11 cellular contexts compared by ENCODE assay signal in the genomic region with DNA sequence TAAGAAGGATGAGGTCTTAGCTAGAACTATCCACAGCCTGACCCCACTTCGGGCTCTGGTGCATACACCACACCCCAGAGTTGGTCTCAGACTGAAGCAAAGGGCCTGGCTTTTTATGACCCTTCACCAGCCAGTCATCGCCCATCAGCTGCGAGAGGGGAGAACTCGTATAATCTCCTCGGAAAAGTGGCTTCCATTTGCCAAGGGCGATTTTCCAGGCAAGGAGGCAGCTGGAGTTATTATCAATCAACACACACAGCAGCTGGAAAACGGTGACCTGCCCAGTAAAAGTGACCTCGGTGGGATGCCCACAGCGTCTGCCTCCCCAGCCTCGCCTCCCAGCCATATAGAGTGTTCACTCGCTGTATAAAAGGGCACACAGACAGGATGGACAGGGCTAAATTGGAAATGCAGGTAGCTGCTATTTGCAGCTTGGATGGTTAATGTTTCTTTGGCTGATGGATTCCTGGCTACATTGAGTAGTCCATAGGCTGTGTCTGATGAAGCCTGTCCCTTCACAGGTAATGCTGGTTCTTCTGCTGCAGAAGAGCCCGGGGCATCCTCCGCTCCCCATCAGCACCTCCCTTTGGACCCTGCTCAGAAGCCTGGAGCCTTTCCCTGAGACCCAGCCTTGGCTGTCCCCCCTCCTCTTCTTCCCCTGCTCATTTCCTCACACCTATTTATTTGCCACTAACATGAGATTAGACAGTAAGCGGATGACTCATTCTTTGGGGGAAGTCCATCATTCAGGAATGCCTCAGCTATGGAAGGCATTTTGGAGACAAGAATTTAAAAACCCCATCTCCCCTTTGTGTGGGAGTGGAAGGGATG. TPM values are rescaled to one million over a fixed set of nuclear protein-coding genes. Genes with fewer than 3 reads are reported as not detected.
DNase-seq lines count a peak whose midpoint lies in the region; ATAC-seq, FAIRE-seq and TF ChIP-seq lines count a peak whose summit lies in the region.
"Had no signal": no experiment of that assay in that cellular context is flagged by ENCODE, and none has a peak within 500 bp of the region (broad histone marks: within the 10 kb centered on the region; RNA-seq: fewer than 3 reads in every experiment).

No MANE protein-coding gene starts in this region.

- H2BK12ac ChIP-seq in H1 (ENCODE audit: low read depth, low read length), result no peak overlapping the region

- H4K8ac ChIP-seq in H1 (ENCODE audit: extremely low read depth, insufficient read depth, low read length), result no peak overlapping the region
- no peak overlapping the region for H4K8ac ChIP-seq in mesendoderm (ENCODE audit: low read depth, low read length)

- H3K23ac ChIP-seq in H1 (ENCODE audit: insufficient read length) (no peak overlapping the region), mesendoderm (ENCODE audit: low read length) (no peak overlapping the region)

- no peaks in the 10 kb centered on the region for H3K27me3 Mint-ChIP-seq in T-helper 17 cell

- H3K79me1 ChIP-seq in H1 (ENCODE audit: low read depth, low read length) (no peaks in the 10 kb centered on the region), mesendoderm (ENCODE audit: low read length) (no peaks in the 10 kb centered on the region)

- H2BK120ac ChIP-seq in H1 (replicated peaks; ENCODE audit: low read depth, low read length), result no peak overlapping the region
- no peak overlapping the region for H2BK120ac ChIP-seq in mesendoderm (ENCODE audit: low read depth, low read length)

- DNase-seq in COLO829 (ENCODE audit: low spot score) (peak; percentile 61), MG63 (peak; percentile 21), H1 (ENCODE audit: low read depth in 1 of 2, low spot score in 2 of 2) (peak in 1 of 2 experiments; percentile 15), mesendoderm (peak; percentile 93), T-helper 17 cell (no peak)
- no peak for DNase-seq in activated CD4-positive, alpha-beta T cell treated with anti-CD3 and anti-CD28 coated beads, Interleukin-2, amount 50 U/mL, for 48 hours
- DNase-seq: activated gamma-delta T cell treated with Interleukin-2 at 50 U/mL for 16 hours, DMS79, natural killer cell had no signal

- H3K56ac ChIP-seq in H1 (replicated peaks; ENCODE audit: insufficient read length, low read depth, low read length) (no peak overlapping the region), mesendoderm (ENCODE audit: low read length) (no peak overlapping the region)

- H2BK5ac ChIP-seq in H1 (ENCODE audit: low read depth, low read length) (no peak overlapping the region), mesendoderm (ENCODE audit: low read length) (no peak overlapping the region)

- H3K4me1 ChIP-seq in H1 (replicated peaks in 1 of 4; ENCODE audit: control insufficient read depth in 3 of 4, insufficient read depth in 4 of 4, low read length in 3 of 4) (no peaks in the 10 kb centered on the region), mesendoderm (ENCODE audit: control insufficient read depth, low read depth, low read length) (peaks cover 6% of the 10 kb centered on the region)

- H2AFZ ChIP-seq in H1 (ENCODE audit: low read length), result no peak overlapping the region

- H3K4ac ChIP-seq in H1 (replicated peaks; ENCODE audit: insufficient read length, low read depth, low read length) (no peak overlapping the region), mesendoderm (ENCODE audit: low read depth, low read length) (no peak overlapping the region)

- no peaks in the 10 kb centered on the region for H3K9me3 ChIP-seq in MG63
- no peaks in the 10 kb centered on the region for H3K9me3 ChIP-seq in H1 (ENCODE audit: insufficient read depth in 2 of 2, low read depth in 1 of 2, low read length in 1 of 2)
- H3K9me3 ChIP-seq in T-helper 17 cell (ENCODE audit: control insufficient read depth, low read length, poor library complexity, severe bottlenecking), result no peaks in the 10 kb centered on the region

- CTCF ChIA-PET in H1 (lab: Charles Lee; ENCODE audit: partially characterized antibody), result interaction anchor here (0.6 to 1.8 kb wide), 6 partner anchors 8 to 801 kb away, joined by 3 to 4 read pairs (median 4); no protein-coding TSS in a partner anchor

- H3K4me2 ChIP-seq in H1 (ENCODE audit: insufficient read depth in 1 of 2, low read depth in 2 of 2, low read length in 2 of 2) (no peak overlapping the region), mesendoderm (ENCODE audit: low read length) (no peak overlapping the region)

- TF ChIP-seq EP300 in H1 (IDR thresholded peaks at IDR 0.05; ENCODE audit: borderline replicate concordance in 1 of 2, low read depth in 2 of 2, low read length in 2 of 2), result no peak

- H3K36me3 ChIP-seq in MG63 (no peaks in the 10 kb centered on the region), H1 (ENCODE audit: control insufficient read depth in 2 of 4, insufficient read depth in 4 of 4, low read length in 3 of 4) (no peaks in the 10 kb centered on the region; a peak in 1 of 8 replicates), mesendoderm (ENCODE audit: control insufficient read depth, insufficient read depth, low read length) (no peaks in the 10 kb centered on the region)

- H3K9ac ChIP-seq in H1 (replicated peaks in 1 of 4; ENCODE audit: extremely low read depth in 1 of 4, low read depth in 3 of 4, low read length in 3 of 4) (no peak overlapping the region), mesendoderm (ENCODE audit: low read length) (peak overlapping the region; percentile 36)

- ATAC-seq in HG02678 (IDR thresholded peaks at IDR 0.05; ENCODE audit: unreplicated experiment) (no peak), GM21515 (IDR thresholded peaks at IDR 0.05; ENCODE audit: unreplicated experiment) (no peak), T-helper 17 cell (no peak)
- ATAC-seq: natural killer cell had no signal

- H2BK20ac ChIP-seq in H1 (ENCODE audit: low read length), result no peak overlapping the region

- no peak overlapping the region for H3K4me3 ChIP-seq in MG63
- no peak overlapping the region for H3K4me3 ChIP-seq in H1 (ENCODE audit: extremely low read depth in 1 of 4, insufficient read depth in 2 of 4, low read depth in 3 of 4, low read length in 4 of 4)
- no peak overlapping the region for H3K4me3 ChIP-seq in mesendoderm (ENCODE audit: low read length)

- no peaks in the 10 kb centered on the region for H3K4me1 Mint-ChIP-seq in T-helper 17 cell
- H3K4me1 Mint-ChIP-seq: natural killer cell had no signal

- peaks cover 5% of the 10 kb centered on the region for H3K36me3 Mint-ChIP-seq in T-helper 17 cell (ENCODE audit: low read depth)
- H3K36me3 Mint-ChIP-seq: natural killer cell had no signal

- no peak overlapping the region for H3K14ac ChIP-seq in H1 (ENCODE audit: insufficient read length)

- H3K79me2 ChIP-seq in H1 (ENCODE audit: control insufficient read depth in 1 of 2, insufficient read depth in 2 of 2, low read length in 2 of 2) (no peaks in the 10 kb centered on the region; a peak in 1 of 4 replicates), mesendoderm (ENCODE audit: control insufficient read depth, insufficient read depth, low read length) (no peaks in the 10 kb centered on the region)

- TF ChIP-seq RAD21 in H1 (IDR thresholded peaks at IDR 0.05 in 1 of 2, conservative IDR thresholded peaks at IDR 0.05 in 1 of 2; ENCODE audit: low read depth in 2 of 2, low read length in 2 of 2), result no peak

- H2BK15ac ChIP-seq in H1 (ENCODE audit: low read length) (no peak overlapping the region), mesendoderm (replicated peaks; ENCODE audit: low read depth) (no peak overlapping the region)

- POLR2A ChIA-PET in H1 (lab: Charles Lee; ENCODE audit: partially characterized antibody), result interaction anchor here (0.9 to 2.1 kb wide), 3 partner anchors 10 to 45 kb away, joined by 3 to 5 read pairs (median 3); no protein-coding TSS in a partner anchor

- no peak for TF ChIP-seq CTCF in H1 (IDR thresholded peaks at IDR 0.05; ENCODE audit: control extremely low read depth in 1 of 3, insufficient read depth in 1 of 3, low read depth in 1 of 3, low read length in 3 of 3)

- H4K5ac ChIP-seq in H1 (ENCODE audit: insufficient read length, low read depth, low read length) (no peak overlapping the region), mesendoderm (ENCODE audit: low read length) (no peak overlapping the region)

- H2AK5ac ChIP-seq in H1 (ENCODE audit: low read depth, low read length) (no peak overlapping the region), mesendoderm (ENCODE audit: low read length) (no peak overlapping the region)

- WGBS in H1 (ENCODE audit: extremely low coverage in 1 of 2, insufficient coverage in 1 of 2, insufficient read length in 1 of 2, insufficient replicate concordance in 2 of 2, low coverage in 1 of 2, low lambda C conversion rate in 2 of 2, missing lambda C conversion rate in 1 of 2), 2 experiments, result 83% methylated on average over 14 of the region's 14 CpGs; no CpG with 5 or more reads in 1 of the 2 experiments
- WGBS in mesendoderm (ENCODE audit: extremely low coverage, insufficient coverage, low lambda C conversion rate), result no CpG with 5 or more reads among the region's 14 CpGs

- no peaks in the 10 kb centered on the region for H4K20me1 ChIP-seq in H1 (replicated peaks in 1 of 2; ENCODE audit: control insufficient read depth in 1 of 2, insufficient read depth in 2 of 2, low read length in 2 of 2)

- H3K4me3 Mint-ChIP-seq in T-helper 17 cell, result no peak overlapping the region
- H3K4me3 Mint-ChIP-seq: natural killer cell had no signal

- no peak overlapping the region for H3K18ac ChIP-seq in H1 (ENCODE audit: extremely low read depth, low read length)
- no peak overlapping the region for H3K18ac ChIP-seq in mesendoderm (ENCODE audit: low read length)

- H3K27me3 ChIP-seq in MG63, result no peaks in the 10 kb centered on the region; the same call in 1 of the 2 replicates
- H3K27me3 ChIP-seq in H1 (replicated peaks in 1 of 4; ENCODE audit: control insufficient read depth in 3 of 4, extremely low read depth in 1 of 4, insufficient read depth in 3 of 4, low read length in 3 of 4), result no peaks in the 10 kb centered on the region
- H3K27me3 ChIP-seq in mesendoderm (ENCODE audit: insufficient read depth, low read length, poor library complexity), result no peaks in the 10 kb centered on the region

- no peaks in the 10 kb centered on the region for H3K23me2 ChIP-seq in H1 (ENCODE audit: low read depth, low read length)

- no peak overlapping the region for H3K27ac ChIP-seq in H1 (ENCODE audit: low read depth, low read length)
- no peak overlapping the region for H3K27ac ChIP-seq in mesendoderm (ENCODE audit: low read depth, low read length)

- H4K91ac ChIP-seq in H1 (replicated peaks; ENCODE audit: insufficient read length, low read length), result no peak overlapping the region

- no peak for FAIRE-seq in H1 (lab: Jason Lieb, UNC)

- TF ChIP-seq POLR2A in H1 (IDR thresholded peaks at IDR 0.05; ENCODE audit: control extremely low read depth in 1 of 2, low read depth in 2 of 2, low read length in 2 of 2), result no peak

- H3K27ac Mint-ChIP-seq in T-helper 17 cell, result no peak overlapping the region
- H3K27ac Mint-ChIP-seq: natural killer cell had no signal

RNA-seq across cellular contexts. Expression of a gene that starts 45.7 kb away (rescaled TPM):
- total RNA-seq in MG63 (2014; rRNA removed; shearing (Covaris generic); ENCODE audit: low replicate concordance), result 9.3 and 16.7 TPM in 2 replicates
- total RNA-seq in H1 (2021; fragmentation: NEBNext Ultra II Directional; extraction: Animal tissue kit (Norgen Biotek cat#: 25700)), result 13.1 and 14.3 TPM in 2 replicates
- polyA plus RNA-seq in H1 (2011; rRNA removed), result 10.5 and 13.1 TPM in 2 replicates
- polyA plus RNA-seq in H1 (2011; cell fraction: cytosol; rRNA removed), result 14.6 TPM
- polyA plus RNA-seq in H1 (2011; cell fraction: nucleus; rRNA removed), result 9.6 TPM
- polyA plus RNA-seq in H1 (2012, experiment 1 of 2), result 17.3 to 18.4 TPM (median 17.8 TPM) in 4 replicates
- 6.8 TPM for polyA plus RNA-seq in H1 (2012, experiment 2 of 2)
- polyA plus RNA-seq in H1 (2013, experiment 1 of 2), result 9.0 TPM
- 9.3 TPM for polyA plus RNA-seq in H1 (2013, experiment 2 of 2)
- 14.3 and 15.0 TPM in 2 replicates for polyA minus RNA-seq in H1 (2011; rRNA and poly(A)+ RNA removed)
- polyA minus RNA-seq in H1 (2011; cell fraction: cytosol; rRNA and poly(A)+ RNA removed), result 6.2 TPM
- 7.2 TPM for polyA minus RNA-seq in H1 (2011; cell fraction: nucleus; rRNA and poly(A)+ RNA removed)
- polyA plus RNA-seq in mesendoderm (2013, experiment 1 of 2), result 5.5 TPM
- 6.0 TPM for polyA plus RNA-seq in mesendoderm (2013, experiment 2 of 2)
- total RNA-seq in T-helper 17 cell, result 1 to 10 TPM; 2.4 to 3.5 TPM

RNA-seq across cellular contexts. Expression of a gene that starts 45.9 kb away (rescaled TPM):
- 45.8 and 53.1 TPM in 2 replicates for total RNA-seq in MG63 (2014; rRNA removed; shearing (Covaris generic); ENCODE audit: low replicate concordance)
- total RNA-seq in H1 (2021; fragmentation: NEBNext Ultra II Directional; extraction: Animal tissue kit (Norgen Biotek cat#: 25700)), result 47.0 and 49.4 TPM in 2 replicates
- polyA plus RNA-seq in H1 (2011; rRNA removed), result 26.2 and 40.0 TPM in 2 replicates
- 30.8 TPM for polyA plus RNA-seq in H1 (2011; cell fraction: cytosol; rRNA removed)
- 27.0 TPM for polyA plus RNA-seq in H1 (2011; cell fraction: nucleus; rRNA removed)
- polyA plus RNA-seq in H1 (2012, experiment 1 of 2), result 37.0 to 41.9 TPM (median 40.4 TPM) in 4 replicates
- polyA plus RNA-seq in H1 (2012, experiment 2 of 2), result 33.6 TPM
- polyA plus RNA-seq in H1 (2013, experiment 1 of 2), result 47.0 TPM
- 45.2 TPM for polyA plus RNA-seq in H1 (2013, experiment 2 of 2)
- polyA minus RNA-seq in H1 (2011; rRNA and poly(A)+ RNA removed), result 15.1 TPM in 2 replicates
- 23.6 TPM for polyA minus RNA-seq in H1 (2011; cell fraction: cytosol; rRNA and poly(A)+ RNA removed)
- polyA minus RNA-seq in H1 (2011; cell fraction: nucleus; rRNA and poly(A)+ RNA removed), result 22.8 TPM
- 59.3 TPM for polyA plus RNA-seq in mesendoderm (2013, experiment 1 of 2)
- polyA plus RNA-seq in mesendoderm (2013, experiment 2 of 2), result 57.4 TPM
- 10 to 100 TPM; 35.8 to 40.6 TPM for total RNA-seq in T-helper 17 cell

Comparison
In these comparisons a context has a peak if more than half of its experiments do, and no peak if none do; other contexts are left out.
1. DNase-seq: peak in COLO829 (single experiment), MG63 (single experiment) and mesendoderm (single experiment); none in activated CD4-positive, alpha-beta T cell treated with anti-CD3 and anti-CD28 coated beads, Interleukin-2, amount 50 U/mL, for 48 hours (0 of 2) and T-helper 17 cell (0 of 3).